10 cellular contexts compared by ENCODE assay signal in the genomic region with DNA sequence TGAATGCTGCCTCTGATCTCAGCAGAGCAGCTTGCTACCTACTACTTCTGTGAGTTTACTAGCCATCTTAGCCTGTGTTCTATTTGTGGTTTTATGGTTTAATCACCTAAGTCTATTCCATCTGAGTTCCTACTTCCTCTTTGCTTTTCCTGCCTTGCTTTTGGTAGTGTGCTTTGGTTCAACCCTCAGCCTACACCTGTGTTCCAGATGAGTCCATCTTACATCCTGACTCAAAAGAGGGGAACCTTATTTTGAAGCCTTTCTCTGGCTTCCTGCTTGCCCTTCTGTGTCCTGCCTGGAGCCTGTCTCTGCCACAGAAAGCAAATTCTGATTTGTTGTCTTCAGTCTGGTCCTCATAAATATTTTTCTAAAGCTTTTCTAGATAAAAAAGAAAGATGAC.
A peak's percentile ranks its signal among the peaks of the same experiment; 100 is the strongest.
DNase-seq lines count a peak whose midpoint lies in the region; ATAC-seq and TF ChIP-seq lines count a peak whose summit lies in the region.
"Had no signal": no experiment of that assay in that cellular context is flagged by ENCODE, and none has a peak within 500 bp of the region (broad histone marks: within the 10 kb centered on the region; RNA-seq: fewer than 3 reads in every experiment).

No MANE protein-coding gene starts in this region.

- intact Hi-C loops in gastrocnemius medialis (cut with DNase I; ENCODE audit: low total_unique reads): no loop called here

- H3K27me3 ChIP-seq in gastrocnemius medialis: no peaks in the 10 kb centered on the region
- H3K27me3 ChIP-seq: breast epithelium had no signal

- DNase-seq in NCI-H69 (lab: John Stamatoyannopoulos, UW): peak; percentile 41
- DNase-seq in NCI-H774 (lab: John Stamatoyannopoulos, UW): no peak
- no peak for DNase-seq in SHP77 (lab: John Stamatoyannopoulos, UW)
- no peak for DNase-seq in stimulated activated CD4-positive, alpha-beta T cell treated with anti-CD3 and anti-CD28 coated beads, Interleukin-4, amount 100 ng/mL, for 1 hour
- DNase-seq in gastrocnemius medialis: no peak
- DNase-seq: nucleus accumbens had no signal

- no peaks in the 10 kb centered on the region for H3K9me3 ChIP-seq in gastrocnemius medialis

- no peaks in the 10 kb centered on the region for H3K4me1 ChIP-seq in gastrocnemius medialis
- H3K4me1 ChIP-seq: breast epithelium had no signal

- no peak for TF ChIP-seq CTCF in gastrocnemius medialis (IDR thresholded peaks at IDR 0.05 in 4 of 5, conservative IDR thresholded peaks at IDR 0.05 in 1 of 5)

- peak; percentile 78 for ATAC-seq in GM18517 (IDR thresholded peaks at IDR 0.05; ENCODE audit: unreplicated experiment)
- peak; percentile 61 for ATAC-seq in GM21423 (IDR thresholded peaks at IDR 0.05; ENCODE audit: unreplicated experiment)
- peak; percentile 67 for ATAC-seq in HG02981 (IDR thresholded peaks at IDR 0.05; ENCODE audit: unreplicated experiment)
- ATAC-seq in gastrocnemius medialis: no peak

- no peak overlapping the region for H3K4me3 ChIP-seq in gastrocnemius medialis
- H3K4me3 ChIP-seq: breast epithelium had no signal

- TF ChIP-seq POLR2A in gastrocnemius medialis (IDR thresholded peaks at IDR 0.05): no peak

- in situ Hi-C loops in gastrocnemius medialis (cut with MboI; ENCODE audit: low sequenced_read_pairs in 4 of 4): no loop called here

- H3K36me3 ChIP-seq in gastrocnemius medialis: no peaks in the 10 kb centered on the region
- H3K36me3 ChIP-seq: breast epithelium had no signal

- no peak overlapping the region for H3K27ac ChIP-seq in gastrocnemius medialis
- H3K27ac ChIP-seq: breast epithelium had no signal

Comparison
In these comparisons a context has a peak if more than half of its experiments do, and no peak if none do; other contexts are left out.
1. ATAC-seq: peak in GM18517 (single experiment), GM21423 (single experiment) and HG02981 (single experiment); none in gastrocnemius medialis (0 of 2).